In genomic region chr7:121438017-121438955, GRCh38 we compare ENCODE assay signal across 8 cellular contexts. TPM values are rescaled to one million over a fixed set of nuclear protein-coding genes. Genes with fewer than 3 reads are reported as not detected.
DNase-seq lines count a peak whose midpoint lies in the region; ATAC-seq and TF ChIP-seq lines count a peak whose summit lies in the region.
"Not testable (repeated sequence)": the region's sequence is repeated elsewhere in the genome, so short reads cannot be mapped to it uniquely, and the experiment has no call there.

No MANE protein-coding gene starts in this region.

- H4K20me1 ChIP-seq in IMR-90 (ENCODE audit: insufficient read depth, low read length): not testable (repeated sequence)

- not testable (repeated sequence) for H3K9me1 ChIP-seq in IMR-90 (ENCODE audit: insufficient read depth, low read length)

- H3K4me1 ChIP-seq in IMR-90 (ENCODE audit: control insufficient read depth, insufficient read depth, low read length); esophagus (ENCODE audit: control insufficient read depth in 2 of 2, insufficient read depth in 2 of 2, low read length in 1 of 2): not testable (repeated sequence)

- not testable (repeated sequence) for H3K27me3 Mint-ChIP-seq in activated T-helper 1 cell treated with anti-CD3 and anti-CD28 coated beads, Interleukin-12 subunit alpha, Interleukin-12 subunit beta, Interleukin-2, Interleukin-4 antibody, amounts not matched to agents 30 ng/mL and 10 ng/mL and 1 ng/mL, durations not matched to agents 14 hours and 24 hours and 36 hours (ENCODE audit: insufficient read depth); mesothelial cell of epicardium (ENCODE audit: low read depth)

- intact Hi-C loops in IMR-90 (cut with micrococcal nuclease): not testable (repeated sequence)
- intact Hi-C loops in activated T-helper 1 cell treated with anti-CD3 and anti-CD28 coated beads, Interleukin-12 subunit alpha, Interleukin-12 subunit beta, Interleukin-2, Interleukin-4 antibody, amounts not matched to agents 30 ng/mL and 10 ng/mL and 1 ng/mL, durations not matched to agents 14 hours and 24 hours and 36 hours (cut with micrococcal nuclease): loop anchor here (1.0 to 5.0 kb wide), 6 partner anchors 25 to 161 kb away; partner anchors contain the start of gene FAM3C

- H3K27ac ChIP-seq in IMR-90 (ENCODE audit: insufficient read depth, low read length) (peak overlapping the region; percentile 84; the same call in 1 of the 2 replicates), SK-N-MC (peak overlapping the region; percentile 40), esophagus (ENCODE audit: low read depth in 2 of 2, low read length in 1 of 2) (peak overlapping the region; percentile 41 to 60)

- H3K4me3 ChIP-seq in IMR-90 (ENCODE audit: insufficient read depth, low read depth, low read length) (peak overlapping the region; percentile 21; the same call in 1 of the 2 replicates), SK-N-MC (peak overlapping the region; percentile 50)
- not testable (repeated sequence) for H3K4me3 ChIP-seq in esophagus (ENCODE audit: low read depth in 1 of 2, low read length in 2 of 2)

- POLR2A ChIA-PET in IMR-90 (lab: Charles Lee; ENCODE audit: unreplicated experiment): not testable (repeated sequence)

- peak; percentile 34 for DNase-seq in Ammon's horn (ENCODE audit: low spot score)
- peak; percentile 5 for DNase-seq in IMR-90
- not testable (repeated sequence) for DNase-seq in SK-N-MC (ENCODE audit: low read depth, low spot score)
- peak; percentile 74 for DNase-seq in activated T-helper 1 cell treated with anti-CD3 and anti-CD28 coated beads, Interleukin-12 subunit alpha, Interleukin-12 subunit beta, Interleukin-2, Interleukin-4 antibody, amounts not matched to agents 30 ng/mL and 10 ng/mL and 1 ng/mL, durations not matched to agents 14 hours and 24 hours and 36 hours (ENCODE audit: low spot score)
- peak; percentile 46 to 82 for DNase-seq in mesothelial cell of epicardium (ENCODE audit: low spot score in 2 of 2, unreplicated experiment in 2 of 2)
- peak; percentile 56 for DNase-seq in stimulated activated CD4-positive, alpha-beta T cell treated with anti-CD3 and anti-CD28 coated beads, Interleukin-4, amount 100 ng/mL, for 24 hours

- peak overlapping the region; percentile 16; the same call in 1 of the 2 replicates for H2BK20ac ChIP-seq in IMR-90 (ENCODE audit: low read depth, low read length)

- H2BK15ac ChIP-seq in IMR-90 (ENCODE audit: low read depth, low read length): peak overlapping the region; percentile 44; the same call in 1 of the 3 replicates

- not testable (repeated sequence) for H3K36me3 ChIP-seq in IMR-90 (ENCODE audit: control insufficient read depth, insufficient read depth, low read length); SK-N-MC (ENCODE audit: insufficient read depth, low read length); esophagus (ENCODE audit: control insufficient read depth in 2 of 2, insufficient read depth in 2 of 2, low read length in 1 of 2)

- peak overlapping the region; percentile 68 for H3K4me3 Mint-ChIP-seq in activated T-helper 1 cell treated with anti-CD3 and anti-CD28 coated beads, Interleukin-12 subunit alpha, Interleukin-12 subunit beta, Interleukin-2, Interleukin-4 antibody, amounts not matched to agents 30 ng/mL and 10 ng/mL and 1 ng/mL, durations not matched to agents 14 hours and 24 hours and 36 hours
- peak overlapping the region; percentile 62 for H3K4me3 Mint-ChIP-seq in mesothelial cell of epicardium

- peak overlapping the region; percentile 79 for H2BK120ac ChIP-seq in IMR-90 (ENCODE audit: low read depth, low read length)

- peak overlapping the region; percentile 54 to 65; a peak in 2 of 4 replicates for H4K8ac ChIP-seq in IMR-90 (ENCODE audit: low read depth in 2 of 2, low read length in 2 of 2)

- H3K4me1 Mint-ChIP-seq in activated T-helper 1 cell treated with anti-CD3 and anti-CD28 coated beads, Interleukin-12 subunit alpha, Interleukin-12 subunit beta, Interleukin-2, Interleukin-4 antibody, amounts not matched to agents 30 ng/mL and 10 ng/mL and 1 ng/mL, durations not matched to agents 14 hours and 24 hours and 36 hours (ENCODE audit: low read depth): peaks cover 38% of the 10 kb centered on the region
- peaks cover 23% of the 10 kb centered on the region for H3K4me1 Mint-ChIP-seq in mesothelial cell of epicardium

- not testable (repeated sequence) for TF ChIP-seq CTCF in IMR-90 (conservative IDR thresholded peaks at IDR 0.05; ENCODE audit: low read depth, low read length); mesothelial cell of epicardium (IDR thresholded peaks at IDR 0.05; ENCODE audit: unreplicated experiment)

- H3K9ac ChIP-seq in IMR-90 (ENCODE audit: low read depth, low read length): peak overlapping the region; percentile 60
- peak overlapping the region; percentile 3 for H3K9ac ChIP-seq in SK-N-MC (ENCODE audit: insufficient read length)

- not testable (repeated sequence) for H3K9me3 ChIP-seq in IMR-90 (ENCODE audit: control insufficient read depth, insufficient read depth, low read length); SK-N-MC (ENCODE audit: low read depth, low read length); esophagus (ENCODE audit: control insufficient read depth in 2 of 2, insufficient read depth in 1 of 2, low read depth in 1 of 2, low read length in 1 of 2)

- H3K9me3 Mint-ChIP-seq in activated T-helper 1 cell treated with anti-CD3 and anti-CD28 coated beads, Interleukin-12 subunit alpha, Interleukin-12 subunit beta, Interleukin-2, Interleukin-4 antibody, amounts not matched to agents 30 ng/mL and 10 ng/mL and 1 ng/mL, durations not matched to agents 14 hours and 24 hours and 36 hours: peaks cover 26% of the 10 kb centered on the region
- H3K9me3 Mint-ChIP-seq in mesothelial cell of epicardium: peaks cover 14% of the 10 kb centered on the region

- not testable (repeated sequence) for BruUV-seq in IMR-90 (replicated peaks; lab: Mats Ljungman, UMichigan)

- H3K27me3 ChIP-seq in IMR-90 (ENCODE audit: control insufficient read depth, insufficient read depth, low read length); esophagus (ENCODE audit: control insufficient read depth in 1 of 2, insufficient read depth in 2 of 2, low read length in 2 of 2): not testable (repeated sequence)

- ATAC-seq in GM19455 (IDR thresholded peaks at IDR 0.05; ENCODE audit: unreplicated experiment) (peak; percentile 47), IMR-90 (ENCODE audit: low read depth) (peak; percentile 83)

- H3K4me2 ChIP-seq in IMR-90 (ENCODE audit: low read depth, low read length): peak overlapping the region; percentile 58

- H3K27ac Mint-ChIP-seq in activated T-helper 1 cell treated with anti-CD3 and anti-CD28 coated beads, Interleukin-12 subunit alpha, Interleukin-12 subunit beta, Interleukin-2, Interleukin-4 antibody, amounts not matched to agents 30 ng/mL and 10 ng/mL and 1 ng/mL, durations not matched to agents 14 hours and 24 hours and 36 hours: peak overlapping the region; percentile 85
- peak overlapping the region; percentile 99 for H3K27ac Mint-ChIP-seq in mesothelial cell of epicardium

- not testable (repeated sequence) for H2AFZ ChIP-seq in IMR-90 (replicated peaks; ENCODE audit: low read length, poor library complexity)

- peak overlapping the region; percentile 44; the same call in 1 of the 2 replicates for H4K5ac ChIP-seq in IMR-90 (ENCODE audit: low read depth, low read length)

- H3K56ac ChIP-seq in IMR-90 (ENCODE audit: extremely low read depth, insufficient read depth, low read length): peak overlapping the region; percentile 71

- in situ Hi-C loops in IMR-90 (cut with MboI; ENCODE audit: low sequenced_read_pairs): not testable (repeated sequence)

- 11% methylated on average over 4 of the region's 12 CpGs; no CpG with 5 or more reads in 1 of the 2 experiments for WGBS in IMR-90 (ENCODE audit: extremely low coverage in 2 of 2, insufficient read length in 1 of 2), 2 experiments
- WGBS in esophagus, 2 donors: 1 to 5% methylated on average over 12 of the region's 12 CpGs

- not testable (repeated sequence) for H3K14ac ChIP-seq in IMR-90 (replicated peaks; ENCODE audit: low read depth, low read length)

- H4K91ac ChIP-seq in IMR-90 (ENCODE audit: insufficient read depth, low read depth, low read length): peak overlapping the region; percentile 48; the same call in 1 of the 2 replicates

- H3K4ac ChIP-seq in IMR-90 (ENCODE audit: low read depth, low read length): peak overlapping the region; percentile 2; the same call in 1 of the 2 replicates

- TF ChIP-seq POLR2A in IMR-90 (IDR thresholded peaks at IDR 0.05; ENCODE audit: low read depth, low read length): not testable (repeated sequence)

- CTCF ChIA-PET in IMR-90 (lab: Yijun Ruan, JAX): interaction anchor here (1.1 kb wide), 1 partner anchor 36 kb away, joined by 3 read pairs; no protein-coding TSS in a partner anchor

- peak overlapping the region; percentile 34 for H3K18ac ChIP-seq in IMR-90 (ENCODE audit: low read depth, low read length)

- peak overlapping the region; percentile 59 for H2BK5ac ChIP-seq in IMR-90 (ENCODE audit: low read depth, low read length, poor library complexity, severe bottlenecking)

- H2AK5ac ChIP-seq in IMR-90 (ENCODE audit: low read depth, low read length): not testable (repeated sequence)

- not testable (repeated sequence) for H3K23ac ChIP-seq in IMR-90 (ENCODE audit: low read depth, low read length)

- dilution Hi-C loops in IMR-90 (cut with HindIII; ENCODE audit: low sequenced_read_pairs, unreplicated experiment): not testable (repeated sequence)

- H2AK9ac ChIP-seq in IMR-90 (replicated peaks; ENCODE audit: low read depth, low read length, poor library complexity): not testable (repeated sequence)

- H3K36me3 Mint-ChIP-seq in activated T-helper 1 cell treated with anti-CD3 and anti-CD28 coated beads, Interleukin-12 subunit alpha, Interleukin-12 subunit beta, Interleukin-2, Interleukin-4 antibody, amounts not matched to agents 30 ng/mL and 10 ng/mL and 1 ng/mL, durations not matched to agents 14 hours and 24 hours and 36 hours (ENCODE audit: low read depth): peaks cover 16% of the 10 kb centered on the region
- H3K36me3 Mint-ChIP-seq in mesothelial cell of epicardium: peaks cover 18% of the 10 kb centered on the region

- H3K79me1 ChIP-seq in IMR-90 (ENCODE audit: low read depth in 1 of 2, low read length in 2 of 2): not testable (repeated sequence)

- not testable (repeated sequence) for TF ChIP-seq RAD21 in IMR-90 (IDR thresholded peaks at IDR 0.05; ENCODE audit: low read length)

RNA-seq across cellular contexts. Expression of gene FAM3C, which starts 42.2 kb away (rescaled TPM):
- total RNA-seq in IMR-90 (2012; rRNA removed) (11.5 and 35.0 TPM in 2 replicates), mesothelial cell of epicardium (76.4 to 82.7 TPM (median 78.2 TPM) in 3 replicates)
- polyA plus RNA-seq in IMR-90 (2012; rRNA removed) (33.9 and 45.8 TPM in 2 replicates), esophagus (10 to 100 TPM; 21.3 to 27.8 TPM)
- polyA plus RNA-seq in IMR-90 (2012; cell fraction: cytosol; rRNA removed): 10.7 and 13.2 TPM in 2 replicates
- polyA plus RNA-seq in IMR-90 (2012; cell fraction: nucleus; rRNA removed; ENCODE audit: low replicate concordance): 2.5 and 27.8 TPM in 2 replicates
- 103 and 114 TPM in 2 replicates for total RNA-seq in activated T-helper 1 cell treated with anti-CD3 and anti-CD28 coated beads, Interleukin-12 subunit alpha, Interleukin-12 subunit beta, Interleukin-2, Interleukin-4 antibody, amounts not matched to agents 30 ng/mL and 10 ng/mL and 1 ng/mL, durations not matched to agents 14 hours and 24 hours and 36 hours
